ENCODE assay signal across 16 cellular contexts in genomic region chr2:11092693-11093335, GRCh38.
"Had no signal": no experiment of that assay in that cellular context is flagged by ENCODE, and none has a peak within 500 bp of the region (broad histone marks: within the 10 kb centered on the region; RNA-seq: fewer than 3 reads in every experiment).

No MANE protein-coding gene starts in this region.

- H3K4me3 ChIP-seq: body of pancreas, lower lobe of right lung, mucosa of descending colon had no signal

- H3K36me3 ChIP-seq: lower lobe of right lung had no signal

- H3K27ac Mint-ChIP-seq: activated naive CD4-positive, alpha-beta T cell treated with anti-CD3 and anti-CD28 coated beads, Interleukin-2, amount 10 ng/mL, durations not matched to agents 7 days and 5 days; activated T-helper 1 cell treated with anti-CD3 and anti-CD28 coated beads, Interleukin-12 subunit alpha, Interleukin-12 subunit beta, Interleukin-2, Interleukin-4 antibody, amounts not matched to agents 30 ng/mL and 10 ng/mL and 1 ng/mL, durations not matched to agents 14 hours and 24 hours and 36 hours; naive thymus-derived CD8-positive, alpha-beta T cell; T-helper 1 cell treated with Interleukin-12 subunit alpha and Interleukin-12 subunit beta and Interleukin-4 antibody, amounts not matched to agents 30 μg/mL and 1 μg/mL, for 36 hours had no signal

- H3K27me3 Mint-ChIP-seq: central memory CD8-positive, alpha-beta T cell had no signal

- H3K27ac ChIP-seq: body of pancreas, lower lobe of right lung had no signal

- H3K27me3 ChIP-seq: body of pancreas had no signal

- H3K4me1 Mint-ChIP-seq: activated naive CD4-positive, alpha-beta T cell treated with anti-CD3 and anti-CD28 coated beads, Interleukin-2, amount 10 ng/mL, durations not matched to agents 7 days and 5 days; central memory CD8-positive, alpha-beta T cell; naive thymus-derived CD8-positive, alpha-beta T cell had no signal

- ATAC-seq: activated CD4-positive, CD25-positive, alpha-beta regulatory T cell treated with anti-CD3 and anti-CD28 coated beads, Interleukin-2, amount 50 U/mL, for 24 hours; body of pancreas; left cardiac atrium; lower lobe of right lung; mucosa of descending colon; naive thymus-derived CD8-positive, alpha-beta T cell had no signal

- H3K36me3 Mint-ChIP-seq: activated naive CD4-positive, alpha-beta T cell treated with anti-CD3 and anti-CD28 coated beads, Interleukin-2, amount 10 ng/mL, durations not matched to agents 7 days and 5 days; naive thymus-derived CD8-positive, alpha-beta T cell had no signal

- H3K9me3 ChIP-seq: body of pancreas, lower lobe of right lung, mucosa of descending colon had no signal

- H3K4me3 Mint-ChIP-seq: activated naive CD4-positive, alpha-beta T cell treated with anti-CD3 and anti-CD28 coated beads, Interleukin-2, amount 10 ng/mL, durations not matched to agents 7 days and 5 days; activated T-helper 1 cell treated with anti-CD3 and anti-CD28 coated beads, Interleukin-12 subunit alpha, Interleukin-12 subunit beta, Interleukin-2, Interleukin-4 antibody, amounts not matched to agents 30 ng/mL and 10 ng/mL and 1 ng/mL, durations not matched to agents 14 hours and 24 hours and 36 hours; central memory CD8-positive, alpha-beta T cell; naive thymus-derived CD8-positive, alpha-beta T cell; T-helper 1 cell treated with Interleukin-12 subunit alpha and Interleukin-12 subunit beta and Interleukin-4 antibody, amounts not matched to agents 30 μg/mL and 1 μg/mL, for 36 hours had no signal

- H3K9me3 Mint-ChIP-seq: activated naive CD4-positive, alpha-beta T cell treated with anti-CD3 and anti-CD28 coated beads, Interleukin-2, amount 10 ng/mL, durations not matched to agents 7 days and 5 days; activated T-helper 1 cell treated with anti-CD3 and anti-CD28 coated beads, Interleukin-12 subunit alpha, Interleukin-12 subunit beta, Interleukin-2, Interleukin-4 antibody, amounts not matched to agents 30 ng/mL and 10 ng/mL and 1 ng/mL, durations not matched to agents 14 hours and 24 hours and 36 hours; central memory CD8-positive, alpha-beta T cell; naive thymus-derived CD8-positive, alpha-beta T cell; T-helper 1 cell treated with Interleukin-12 subunit alpha and Interleukin-12 subunit beta and Interleukin-4 antibody, amounts not matched to agents 30 μg/mL and 1 μg/mL, for 36 hours had no signal

- DNase-seq: activated CD4-positive, alpha-beta T cell treated with anti-CD3 and anti-CD28 coated beads, Interleukin-2, amount 50 U/mL, for 48 hours; activated naive CD4-positive, alpha-beta T cell treated with anti-CD3 and anti-CD28 coated beads, Interleukin-2, amount 10 ng/mL, durations not matched to agents 7 days and 5 days; amniotic stem cell; body of pancreas; erythroblast; left cardiac atrium; lower lobe of right lung; mucosa of descending colon; naive thymus-derived CD8-positive, alpha-beta T cell; nucleus accumbens; stimulated activated CD4-positive, alpha-beta T cell treated with anti-CD3 and anti-CD28 coated beads, Interleukin-12 subunit alpha, Interleukin-12 subunit beta, amount 100 ng/mL, for 4 hours; stimulated activated naive CD4-positive, alpha-beta T cell treated with Interleukin-2 at 50 U/mL for 16 hours had no signal

- H3K4me1 ChIP-seq: body of pancreas, lower lobe of right lung had no signal
